8 cellular contexts compared by ENCODE assay signal in the genomic region with DNA sequence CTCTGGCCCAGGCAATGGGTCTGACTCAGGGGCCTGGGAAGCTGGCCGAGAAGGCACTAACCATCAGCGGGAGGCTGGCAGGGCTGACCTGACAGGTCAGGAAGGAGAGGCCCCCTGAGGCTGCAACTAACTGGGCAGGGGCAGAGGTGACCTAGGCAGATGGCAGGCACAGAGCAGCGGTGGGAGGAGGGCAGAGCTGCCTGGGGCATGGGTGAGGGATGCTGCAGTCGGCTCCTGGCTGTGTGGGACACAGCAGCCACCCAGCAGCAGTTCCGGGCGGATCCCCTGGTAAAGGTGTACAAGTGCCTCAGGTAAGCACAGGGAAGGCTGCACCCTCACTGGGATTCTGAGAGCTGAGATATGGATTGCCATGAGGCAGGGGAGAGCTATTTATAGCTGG.
"Had no signal": no experiment of that assay in that cellular context is flagged by ENCODE, and none has a peak within 500 bp of the region (broad histone marks: within the 10 kb centered on the region; RNA-seq: fewer than 3 reads in every experiment).

No MANE protein-coding gene starts in this region.

- H3K4me3 ChIP-seq: GM23248, HAP-1 had no signal

- H3K4me1 ChIP-seq: HAP-1 had no signal

- H3K27ac ChIP-seq: GM23248, KMS-11 had no signal

- H3K9me3 ChIP-seq: HAP-1 had no signal

- DNase-seq: GM23248, GOT3, H7, HFFc6, KBM-7 had no signal

- H3K4me3 Mint-ChIP-seq: HFFc6, IgD-negative memory B cell had no signal

- H3K27ac Mint-ChIP-seq: HFFc6, IgD-negative memory B cell had no signal

- H3K9ac ChIP-seq: GM23248, KMS-11 had no signal

- H2AFZ ChIP-seq: GM23248 had no signal

- H3K36me3 ChIP-seq: HAP-1 had no signal

- H3K27me3 Mint-ChIP-seq: IgD-negative memory B cell had no signal

- H3K36me3 Mint-ChIP-seq: IgD-negative memory B cell had no signal

- H3K4me2 ChIP-seq: KMS-11 had no signal
